ENCODE assay signal across 8 cellular contexts in genomic region chr1:185733818-185734709, GRCh38. TPM values are rescaled to one million over a fixed set of nuclear protein-coding genes. Genes with fewer than 3 reads are reported as not detected.
A peak's percentile ranks its signal among the peaks of the same experiment; 100 is the strongest.
DNase-seq lines count a peak whose midpoint lies in the region; ATAC-seq, FAIRE-seq and TF ChIP-seq lines count a peak whose summit lies in the region.

HMCN1 (plus strand) TSS chr1:185734391; CDS start chr1:185734780, 389 bp downstream.

- peaks cover 18% of the 10 kb centered on the region for H3K4me1 Mint-ChIP-seq in activated T-cell treated with anti-CD3 and anti-CD28 coated beads, Interleukin-2, amount 50 U/mL, for 72 hours (ENCODE audit: low read depth)
- peaks cover 12 to 22% (median 16%) of the 10 kb centered on the region in 7 donors for H3K4me1 Mint-ChIP-seq in naive thymus-derived CD4-positive, alpha-beta T cell

- no peaks in the 10 kb centered on the region for H3K36me3 ChIP-seq in naive thymus-derived CD4-positive, alpha-beta T cell (ENCODE audit: control insufficient read depth in 2 of 3, insufficient read depth in 3 of 3, low read length in 3 of 3)

- H3K4me3 Mint-ChIP-seq in activated T-cell treated with anti-CD3 and anti-CD28 coated beads, Interleukin-2, amount 50 U/mL, for 72 hours, result peak within 1 kb of the TSS; percentile 72 to 84
- H3K4me3 Mint-ChIP-seq in naive thymus-derived CD4-positive, alpha-beta T cell, result peak within 1 kb of the TSS; percentile 53 to 82 (median 72)

- FAIRE-seq in urothelium cell line (lab: Jason Lieb, UNC), result no peak

- POLR2A ChIA-PET in naive thymus-derived CD4-positive, alpha-beta T cell (lab: Charles Lee), result no interaction called here

- H3K9me3 ChIP-seq in naive thymus-derived CD4-positive, alpha-beta T cell (ENCODE audit: control insufficient read depth in 2 of 3, low read length in 3 of 3), result peaks cover 0 to 15% (median 0%) of the 10 kb centered on the region in 3 experiments

- CTCF ChIA-PET in naive thymus-derived CD4-positive, alpha-beta T cell (lab: Charles Lee), result no interaction called here

- in situ Hi-C loops in ACHN (cut with HindIII; ENCODE audit: low pct_ligation_motif_present, low pct_unique_long_range_greater_than_20kb, low sequenced_read_pairs), result no loop called here

- peak; percentile 45 to 61 for ATAC-seq in activated T-cell treated with anti-CD3 and anti-CD28 coated beads, Interleukin-2, amount 50 U/mL, for 72 hours (replicated peaks in 1 of 2)
- peak; percentile 41 for ATAC-seq in naive thymus-derived CD4-positive, alpha-beta T cell
- ATAC-seq in GM19455 (IDR thresholded peaks at IDR 0.05; ENCODE audit: unreplicated experiment), result no peak

- H3K27me3 Mint-ChIP-seq in activated T-cell treated with anti-CD3 and anti-CD28 coated beads, Interleukin-2, amount 50 U/mL, for 72 hours (ENCODE audit: low read depth), result peaks cover 55% of the 10 kb centered on the region
- peaks cover 65 to 81% (median 72%) of the 10 kb centered on the region in 5 donors for H3K27me3 Mint-ChIP-seq in naive thymus-derived CD4-positive, alpha-beta T cell

- H3K9me3 Mint-ChIP-seq in activated T-cell treated with anti-CD3 and anti-CD28 coated beads, Interleukin-2, amount 50 U/mL, for 72 hours, result peaks cover 3 to 8% of the 10 kb centered on the region in 2 donors
- peaks cover 3 to 35% (median 25%) of the 10 kb centered on the region in 11 donors for H3K9me3 Mint-ChIP-seq in naive thymus-derived CD4-positive, alpha-beta T cell

- peak; percentile 24; the same call in 1 of the 2 replicates for TF ChIP-seq CTCF in GM12875 (IDR thresholded peaks at IDR 0.05; ENCODE audit: borderline replicate concordance, insufficient read depth, low read depth, low read length)

- H3K4me3 ChIP-seq in GM12875 (ENCODE audit: low read depth, low read length), result no peak within 1 kb of the TSS
- peak within 1 kb of the TSS; percentile 34 for H3K4me3 ChIP-seq in naive thymus-derived CD4-positive, alpha-beta T cell (ENCODE audit: low read length)

- peaks cover 5 to 8% of the 10 kb centered on the region in 2 donors for H3K36me3 Mint-ChIP-seq in activated T-cell treated with anti-CD3 and anti-CD28 coated beads, Interleukin-2, amount 50 U/mL, for 72 hours (ENCODE audit: insufficient read depth in 2 of 2)
- peaks cover 0 to 15% (median 4%) of the 10 kb centered on the region in 5 donors for H3K36me3 Mint-ChIP-seq in naive thymus-derived CD4-positive, alpha-beta T cell

- H3K27ac Mint-ChIP-seq in activated T-cell treated with anti-CD3 and anti-CD28 coated beads, Interleukin-2, amount 50 U/mL, for 72 hours, result no peak within 1 kb of the TSS
- no peak within 1 kb of the TSS for H3K27ac Mint-ChIP-seq in naive thymus-derived CD4-positive, alpha-beta T cell

- intact Hi-C loops in naive thymus-derived CD4-positive, alpha-beta T cell (cut with micrococcal nuclease), result no loop called here

- H3K27me3 ChIP-seq in naive thymus-derived CD4-positive, alpha-beta T cell (ENCODE audit: control insufficient read depth in 2 of 2, insufficient read depth in 2 of 2, low read length in 2 of 2), result peaks cover 0 to 5% of the 10 kb centered on the region in 2 donors

- DNase-seq in ACHN (peak; percentile 49), NCI-H446 treated with DMSO at 0.1 percent for 48 hours (lab: John Stamatoyannopoulos, UW) (peak; percentile 72), foreskin melanocyte (peak; percentile 52), urothelium cell line (ENCODE audit: low spot score) (peak; percentile 86)
- DNase-seq in activated T-cell treated with anti-CD3 and anti-CD28 coated beads, Interleukin-2, amount 50 U/mL, for 72 hours, result peak; percentile 12 to 26
- peak in 3 of 9 donors; percentile 4 to 21 (median 16) for DNase-seq in naive thymus-derived CD4-positive, alpha-beta T cell

- no peak within 1 kb of the TSS for H3K27ac ChIP-seq in naive thymus-derived CD4-positive, alpha-beta T cell (ENCODE audit: low read depth, low read length)

- peaks cover 0 to 3% of the 10 kb centered on the region in 2 donors for H3K4me1 ChIP-seq in naive thymus-derived CD4-positive, alpha-beta T cell (ENCODE audit: control insufficient read depth in 2 of 2, insufficient read depth in 2 of 2, low read length in 2 of 2)

RNA-seq across cellular contexts. Expression of gene HMCN1, which starts in this region (rescaled TPM):
- under 1 TPM; 0.05 to 0.12 TPM for total RNA-seq in activated T-cell treated with anti-CD3 and anti-CD28 coated beads, Interleukin-2, amount 50 U/mL, for 72 hours
- under 1 TPM in 4 of 5 experiments, not detected in 1; under 0.01 to 0.19 (median 0.16) TPM for total RNA-seq in naive thymus-derived CD4-positive, alpha-beta T cell
- not detected for polyA plus RNA-seq in naive thymus-derived CD4-positive, alpha-beta T cell

Comparison
In these comparisons a context has a peak if more than half of its experiments do, and no peak if none do; other contexts are left out.
1. Peak in DNase-seq and ATAC-seq in activated T-cell treated with anti-CD3 and anti-CD28 coated beads, Interleukin-2, amount 50 U/mL, for 72 hours; RNA of the gene not detected or under 1 TPM.
2. Peak in ATAC-seq and H3K4me3 ChIP-seq in naive thymus-derived CD4-positive, alpha-beta T cell; RNA of the gene not detected or under 1 TPM.